9 cellular contexts compared by ENCODE assay signal in the genomic region with DNA sequence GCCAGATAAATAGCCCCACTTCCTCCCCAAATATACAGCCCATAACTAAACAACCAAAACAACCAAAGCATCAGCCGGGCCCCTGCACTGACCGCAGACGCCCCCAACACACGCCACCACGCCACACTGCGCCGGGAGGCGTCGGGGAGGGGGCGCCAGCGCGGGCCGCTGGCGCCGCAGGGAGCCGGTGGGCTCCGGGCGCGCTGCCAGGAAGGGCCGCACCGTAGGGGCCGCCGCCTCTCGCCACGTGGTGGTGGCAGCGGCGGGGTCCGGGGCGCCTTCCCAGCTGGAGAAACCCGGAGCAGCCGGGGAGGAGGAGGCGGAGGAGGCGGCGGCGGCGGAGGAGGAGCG. TPM values are rescaled to one million over a fixed set of nuclear protein-coding genes. Genes with fewer than 3 reads are reported as not detected.
DNase-seq lines count a peak whose midpoint lies in the region; ATAC-seq, FAIRE-seq and TF ChIP-seq lines count a peak whose summit lies in the region.
"Had no signal": no experiment of that assay in that cellular context is flagged by ENCODE, and none has a peak within 500 bp of the region (broad histone marks: within the 10 kb centered on the region; RNA-seq: fewer than 3 reads in every experiment).

No MANE protein-coding gene starts in this region.

- no peak for DNase-seq in activated naive CD4-positive, alpha-beta T cell treated with anti-CD3 and anti-CD28 coated beads for 36 hours
- no peak for DNase-seq in activated naive CD4-positive, alpha-beta T cell treated with anti-CD3 and anti-CD28 coated beads, Interleukin-2, amount 50 U/mL, for 16 hours
- DNase-seq in activated T-cell treated with anti-CD3 and anti-CD28 coated beads, Interleukin-2, amount 50 U/mL, for 72 hours = peak in 1 of 2 donors; percentile 48
- DNase-seq in iPS-NIHi11 (ENCODE audit: low spot score) (peak; percentile 81), GM12891 (ENCODE audit: insufficient read length, low spot score) (no peak)

- no peak overlapping the region for H3K27ac ChIP-seq in subcutaneous abdominal adipose tissue (ENCODE audit: low read depth, low read length)

- intact Hi-C loops in activated naive CD4-positive, alpha-beta T cell treated with anti-CD3 and anti-CD28 coated beads for 36 hours (cut with micrococcal nuclease) = loop anchor here (2.0 kb wide), 1 partner anchor 29 kb away; no protein-coding TSS in a partner anchor

- FAIRE-seq in GM12891 (lab: Jason Lieb, UNC) = no peak
- FAIRE-seq: colon had no signal

- peaks cover 0 to 18% (median 10%) of the 10 kb centered on the region in 5 donors for H3K36me3 ChIP-seq in subcutaneous abdominal adipose tissue (ENCODE audit: control insufficient read depth in 5 of 5, insufficient read depth in 5 of 5, low read length in 5 of 5)

- H3K4me3 Mint-ChIP-seq in activated naive CD4-positive, alpha-beta T cell treated with anti-CD3 and anti-CD28 coated beads for 36 hours = peak overlapping the region; percentile 87
- peak overlapping the region; percentile 86 to 95 for H3K4me3 Mint-ChIP-seq in activated T-cell treated with anti-CD3 and anti-CD28 coated beads, Interleukin-2, amount 50 U/mL, for 72 hours

- TF ChIP-seq POLR2A in GM12891 (IDR thresholded peaks at IDR 0.05; ENCODE audit: low read depth, low read length) = no peak

- peaks cover 64% of the 10 kb centered on the region for H3K4me1 Mint-ChIP-seq in activated naive CD4-positive, alpha-beta T cell treated with anti-CD3 and anti-CD28 coated beads for 36 hours (ENCODE audit: low read depth)
- H3K4me1 Mint-ChIP-seq in activated T-cell treated with anti-CD3 and anti-CD28 coated beads, Interleukin-2, amount 50 U/mL, for 72 hours (ENCODE audit: low read depth) = peaks cover 54% of the 10 kb centered on the region

- peaks cover 17% of the 10 kb centered on the region for H3K36me3 Mint-ChIP-seq in activated naive CD4-positive, alpha-beta T cell treated with anti-CD3 and anti-CD28 coated beads for 36 hours (ENCODE audit: low read depth)
- peaks cover 2% of the 10 kb centered on the region in 2 donors for H3K36me3 Mint-ChIP-seq in activated T-cell treated with anti-CD3 and anti-CD28 coated beads, Interleukin-2, amount 50 U/mL, for 72 hours (ENCODE audit: insufficient read depth in 2 of 2)

- peak overlapping the region; percentile 57 to 79 (median 64) for H3K4me3 ChIP-seq in subcutaneous abdominal adipose tissue (ENCODE audit: low read depth in 1 of 5, low read length in 5 of 5)

- H3K9ac ChIP-seq in subcutaneous abdominal adipose tissue (ENCODE audit: low read length in 5 of 5) = peak overlapping the region in 3 of 5 donors; percentile 35 to 56 (median 53)

- H3K27ac Mint-ChIP-seq in activated naive CD4-positive, alpha-beta T cell treated with anti-CD3 and anti-CD28 coated beads for 36 hours = peak overlapping the region; percentile 88
- peak overlapping the region; percentile 97 for H3K27ac Mint-ChIP-seq in activated T-cell treated with anti-CD3 and anti-CD28 coated beads, Interleukin-2, amount 50 U/mL, for 72 hours

- no peaks in the 10 kb centered on the region for H3K9me3 Mint-ChIP-seq in activated naive CD4-positive, alpha-beta T cell treated with anti-CD3 and anti-CD28 coated beads for 36 hours
- no peaks in the 10 kb centered on the region for H3K9me3 Mint-ChIP-seq in activated T-cell treated with anti-CD3 and anti-CD28 coated beads, Interleukin-2, amount 50 U/mL, for 72 hours

- CTCF ChIA-PET in activated naive CD4-positive, alpha-beta T cell treated with anti-CD3 and anti-CD28 coated beads for 36 hours (lab: Charles Lee) = interaction anchor here (0.9 to 2.1 kb wide), 3 partner anchors 30 to 39 kb away, joined by 3 to 8 read pairs (median 7); partner anchors contain the start of gene TBX21

- no peaks in the 10 kb centered on the region for H3K27me3 Mint-ChIP-seq in activated naive CD4-positive, alpha-beta T cell treated with anti-CD3 and anti-CD28 coated beads for 36 hours (ENCODE audit: low read depth)
- H3K27me3 Mint-ChIP-seq in activated T-cell treated with anti-CD3 and anti-CD28 coated beads, Interleukin-2, amount 50 U/mL, for 72 hours (ENCODE audit: low read depth) = no peaks in the 10 kb centered on the region

- peaks cover 5 to 49% (median 31%) of the 10 kb centered on the region in 5 donors for H3K4me1 ChIP-seq in subcutaneous abdominal adipose tissue (ENCODE audit: control insufficient read depth in 5 of 5, insufficient read depth in 5 of 5, low read length in 5 of 5)

- H3K9me3 ChIP-seq in subcutaneous abdominal adipose tissue (ENCODE audit: control insufficient read depth in 5 of 5, low read length in 5 of 5) = no peaks in the 10 kb centered on the region

- ATAC-seq in activated T-cell treated with anti-CD3 and anti-CD28 coated beads, Interleukin-2, amount 50 U/mL, for 72 hours (replicated peaks in 1 of 2) = peak in 1 of 2 donors; percentile 7
- ATAC-seq in GM21447 (IDR thresholded peaks at IDR 0.05; ENCODE audit: unreplicated experiment) (no peak), GM21723 (IDR thresholded peaks at IDR 0.05; ENCODE audit: unreplicated experiment) (no peak)

- H3K27me3 ChIP-seq in subcutaneous abdominal adipose tissue (ENCODE audit: control insufficient read depth in 5 of 5, insufficient read depth in 4 of 5, low read length in 5 of 5) = no peaks in the 10 kb centered on the region

TF ChIP-seq in GM12891, 5 proteins besides CTCF, POLR2A, EP300 and RAD21:
- no peak for TF ChIP-seq POLR2AphosphoS5 (IDR thresholded peaks at IDR 0.05; ENCODE audit: low read depth, low read length)
- no peak; the same call in 1 of the 2 replicates for TF ChIP-seq SPI1 (IDR thresholded peaks at IDR 0.05; ENCODE audit: low read depth, low read length)
- TF ChIP-seq POU2F2 (IDR thresholded peaks at IDR 0.05; ENCODE audit: low read depth, low read length) = no peak
- TF ChIP-seq PAX5 (IDR thresholded peaks at IDR 0.05; ENCODE audit: insufficient read depth, low read length, severe bottlenecking) = no peak
- no peak for TF ChIP-seq TAF1 (IDR thresholded peaks at IDR 0.05; ENCODE audit: low read depth, low read length)

RNA-seq across cellular contexts. Expression of gene TBKBP1, which starts 0.3 kb away (rescaled TPM):
- total RNA-seq in activated naive CD4-positive, alpha-beta T cell treated with anti-CD3 and anti-CD28 coated beads for 36 hours = 10 to 100 TPM; 19.5 to 19.7 TPM
- total RNA-seq in activated T-cell treated with anti-CD3 and anti-CD28 coated beads, Interleukin-2, amount 50 U/mL, for 72 hours = 10 to 100 TPM; 24.2 to 28.7 TPM
- 0.73 TPM for polyA plus RNA-seq in GM12891 (2012; ENCODE audit: low read depth, missing spikeins)

RNA-seq across cellular contexts. Expression of gene TBX21, which starts 39.4 kb away (rescaled TPM):
- 10 to 100 TPM; 50.6 to 52.3 TPM for total RNA-seq in activated naive CD4-positive, alpha-beta T cell treated with anti-CD3 and anti-CD28 coated beads for 36 hours
- total RNA-seq in activated T-cell treated with anti-CD3 and anti-CD28 coated beads, Interleukin-2, amount 50 U/mL, for 72 hours = 10 to 100 TPM; 27.9 to 45.5 TPM
- 0.04 TPM for polyA plus RNA-seq in GM12891 (2012; ENCODE audit: low read depth, missing spikeins)

RNA-seq across cellular contexts. Expression of gene KPNB1, which starts 43.9 kb away (rescaled TPM):
- total RNA-seq in activated naive CD4-positive, alpha-beta T cell treated with anti-CD3 and anti-CD28 coated beads for 36 hours = 100 to 1,000 TPM; 602 to 614 TPM
- total RNA-seq in activated T-cell treated with anti-CD3 and anti-CD28 coated beads, Interleukin-2, amount 50 U/mL, for 72 hours = 100 to 1,000 TPM; 581 to 729 TPM
- polyA plus RNA-seq in GM12891 (2012; ENCODE audit: low read depth, missing spikeins) = 178 TPM
